In the genomic region with DNA sequence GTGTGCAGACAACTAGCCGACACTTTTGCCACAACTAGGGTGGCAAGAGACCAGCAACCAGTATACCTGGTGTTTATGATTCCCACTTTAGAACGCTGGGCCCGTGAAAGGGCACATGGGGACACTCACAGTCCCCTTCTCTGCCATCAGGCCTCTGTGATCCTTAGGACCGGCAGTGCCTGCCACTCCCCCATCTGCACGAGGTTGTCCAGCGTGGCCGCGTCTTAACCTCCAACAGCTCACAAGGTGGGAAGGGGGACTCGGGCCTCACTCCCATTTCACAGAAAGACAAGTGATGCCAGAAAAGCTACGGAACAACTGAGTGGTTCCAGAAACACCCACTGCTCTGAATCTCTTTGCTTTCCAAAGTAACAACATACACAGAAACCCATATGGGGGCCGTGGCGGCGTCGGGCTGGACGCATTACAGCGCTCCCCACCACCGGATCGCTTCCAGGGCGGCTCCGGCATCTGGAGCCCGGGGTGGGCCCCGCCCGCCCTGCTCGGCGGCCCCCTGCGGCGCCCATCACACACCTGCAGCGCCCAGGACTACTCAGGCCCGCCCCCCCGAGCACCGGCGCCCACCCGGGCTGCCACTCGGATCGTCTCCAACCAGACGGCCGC, we compare ENCODE assay signal across 8 cellular contexts. TPM values are rescaled to one million over a fixed set of nuclear protein-coding genes. Genes with fewer than 3 reads are reported as not detected.
DNase-seq lines count a peak whose midpoint lies in the region; ATAC-seq and TF ChIP-seq lines count a peak whose summit lies in the region.

No MANE protein-coding gene starts in this region.

- WGBS in mesodermal cell (ENCODE audit: insufficient coverage in 2 of 2), 2 experiments, result 8 to 18% methylated on average over 13 to 28 of the region's 37 CpGs

- H3K4me3 ChIP-seq in astrocyte of the spinal cord (ENCODE audit: low read depth, low read length) (peak overlapping the region; percentile 82), mesodermal cell (ENCODE audit: extremely low read depth, insufficient read depth, low read length, poor library complexity, severe bottlenecking) (peak overlapping the region; percentile 79)

- H3K27ac ChIP-seq in mesodermal cell (ENCODE audit: low read depth, low read length, severe bottlenecking), result peak overlapping the region; percentile 74

- no peak for TF ChIP-seq CTCF in astrocyte of the spinal cord (IDR thresholded peaks at IDR 0.05; ENCODE audit: low read depth, low read length)

- peaks cover 51% of the 10 kb centered on the region for H3K36me3 ChIP-seq in mesodermal cell (ENCODE audit: control insufficient read depth, insufficient read depth, low read length)

- H3K4me1 ChIP-seq in mesodermal cell (ENCODE audit: control insufficient read depth, insufficient read depth, low read length, poor library complexity, severe bottlenecking), result peaks cover 9% of the 10 kb centered on the region

- peak; percentile 30 for ATAC-seq in GM18511 (IDR thresholded peaks at IDR 0.05; ENCODE audit: unreplicated experiment)
- ATAC-seq in HG03354 (IDR thresholded peaks at IDR 0.05; ENCODE audit: poor library complexity, severe bottlenecking, unreplicated experiment), result peak; percentile 25
- no peak for ATAC-seq in HG03097 (IDR thresholded peaks at IDR 0.05; ENCODE audit: low FRiP score, unreplicated experiment)

- no peak for DNase-seq in astrocyte of the spinal cord (ENCODE audit: low read depth, low spot score)
- DNase-seq in stimulated activated CD4-positive, alpha-beta T cell treated with anti-CD3 and anti-CD28 coated beads, Interleukin-15, amount 100 ng/mL, for 24 hours, result no peak
- DNase-seq in middle frontal gyrus (ENCODE audit: extremely low spot score, low spot score), result no peak
- DNase-seq in stimulated activated CD4-positive, alpha-beta T cell treated with anti-CD3 and anti-CD28 coated beads, Interleukin-4, amount 100 ng/mL, for 1 hour, result no peak

- no peaks in the 10 kb centered on the region for H3K9me3 ChIP-seq in mesodermal cell (ENCODE audit: control insufficient read depth, low read length)

- in situ Hi-C loops in astrocyte of the spinal cord (cut with HindIII; ENCODE audit: low sequenced_read_pairs), result no loop called here

RNA-seq across cellular contexts. Expression of a gene that starts 1.0 kb away (rescaled TPM):
- 36.2 TPM for polyA plus RNA-seq in mesodermal cell (2013, experiment 1 of 2)
- 31.9 TPM for polyA plus RNA-seq in mesodermal cell (2013, experiment 2 of 2)
